In genomic region chr10:100743626-100744135, GRCh38 we compare ENCODE assay signal across 8 cellular contexts. TPM values are rescaled to one million over a fixed set of nuclear protein-coding genes. Genes with fewer than 3 reads are reported as not detected.
DNase-seq lines count a peak whose midpoint lies in the region; ATAC-seq and TF ChIP-seq lines count a peak whose summit lies in the region.

No MANE protein-coding gene starts in this region.

- CTCF ChIA-PET in activated CD4-positive, alpha-beta T cell treated with anti-CD3 and anti-CD28 coated beads for 36 hours (lab: Charles Lee) = interaction anchor here (0.6 to 2.4 kb wide), 35 partner anchors 9 to 1243 kb away, joined by 3 to 45 read pairs (median 4); partner anchors contain the start of genes PDZD7 and SFXN3
- CTCF ChIA-PET in naive thymus-derived CD4-positive, alpha-beta T cell (lab: Charles Lee) = interaction anchor here (0.7 to 1.5 kb wide), 4 partner anchors 44 to 230 kb away, joined by 3 to 7 read pairs (median 4); no protein-coding TSS in a partner anchor

- H3K27me3 Mint-ChIP-seq in activated CD4-positive, alpha-beta T cell treated with anti-CD3 and anti-CD28 coated beads for 36 hours = peaks cover 76% of the 10 kb centered on the region
- peaks cover 60 to 88% (median 66%) of the 10 kb centered on the region in 5 donors for H3K27me3 Mint-ChIP-seq in naive thymus-derived CD4-positive, alpha-beta T cell

- DNase-seq in AG08396 (ENCODE audit: low spot score) (peak; percentile 85), GM10266 (ENCODE audit: extremely low spot score) (peak; percentile 89), NCI-H1694 (lab: John Stamatoyannopoulos, UW) (peak; percentile 44), epithelial cell of esophagus (ENCODE audit: low read depth) (peak; percentile 66), NCI-H187 treated with DMSO at 0.1 percent for 48 hours (lab: John Stamatoyannopoulos, UW) (no peak), omental fat pad (ENCODE audit: low spot score) (no peak)
- peak; percentile 76 for DNase-seq in activated CD4-positive, alpha-beta T cell treated with anti-CD3 and anti-CD28 coated beads for 36 hours
- DNase-seq in naive thymus-derived CD4-positive, alpha-beta T cell = peak in 6 of 9 donors; percentile 41 to 48 (median 44)

- H3K4me3 ChIP-seq in epithelial cell of esophagus (ENCODE audit: low read length) = no peak overlapping the region
- H3K4me3 ChIP-seq in naive thymus-derived CD4-positive, alpha-beta T cell (ENCODE audit: low read length) = no peak overlapping the region

- H3K36me3 ChIP-seq in naive thymus-derived CD4-positive, alpha-beta T cell (ENCODE audit: control insufficient read depth in 2 of 3, insufficient read depth in 3 of 3, low read length in 3 of 3) = no peaks in the 10 kb centered on the region

- H3K9me3 ChIP-seq in naive thymus-derived CD4-positive, alpha-beta T cell (ENCODE audit: control insufficient read depth in 2 of 3, low read length in 3 of 3) = no peaks in the 10 kb centered on the region

- POLR2A ChIA-PET in activated CD4-positive, alpha-beta T cell treated with anti-CD3 and anti-CD28 coated beads for 36 hours (lab: Charles Lee) = interaction anchor here (1.0 kb wide), 1 partner anchor 134 kb away, joined by 3 read pairs; no protein-coding TSS in a partner anchor
- POLR2A ChIA-PET in naive thymus-derived CD4-positive, alpha-beta T cell (lab: Charles Lee) = no interaction called here

- no peak overlapping the region for H3K4me3 Mint-ChIP-seq in activated CD4-positive, alpha-beta T cell treated with anti-CD3 and anti-CD28 coated beads for 36 hours
- H3K4me3 Mint-ChIP-seq in naive thymus-derived CD4-positive, alpha-beta T cell = peak overlapping the region; percentile 23 to 72 (median 58)

- H3K36me3 Mint-ChIP-seq in activated CD4-positive, alpha-beta T cell treated with anti-CD3 and anti-CD28 coated beads for 36 hours (ENCODE audit: low read depth) = no peaks in the 10 kb centered on the region
- H3K36me3 Mint-ChIP-seq in naive thymus-derived CD4-positive, alpha-beta T cell = no peaks in the 10 kb centered on the region

- intact Hi-C loops in activated CD4-positive, alpha-beta T cell treated with anti-CD3 and anti-CD28 coated beads for 36 hours (cut with DNase I, micrococcal nuclease) = loop anchor here (1.0 to 5.0 kb wide), 6 partner anchors 72 to 181 kb away; no protein-coding TSS in a partner anchor
- intact Hi-C loops in naive thymus-derived CD4-positive, alpha-beta T cell (cut with micrococcal nuclease) = loop anchor here (1.0 to 10.0 kb wide), 6 partner anchors 73 to 474 kb away; no protein-coding TSS in a partner anchor

- peaks cover 4 to 17% of the 10 kb centered on the region in 2 donors for H3K4me1 ChIP-seq in naive thymus-derived CD4-positive, alpha-beta T cell (ENCODE audit: control insufficient read depth in 2 of 2, insufficient read depth in 2 of 2, low read length in 2 of 2)

- H3K9me3 Mint-ChIP-seq in activated CD4-positive, alpha-beta T cell treated with anti-CD3 and anti-CD28 coated beads for 36 hours (ENCODE audit: low read depth) = no peaks in the 10 kb centered on the region
- peaks cover 0 to 1% (median 0%) of the 10 kb centered on the region in 11 donors for H3K9me3 Mint-ChIP-seq in naive thymus-derived CD4-positive, alpha-beta T cell

- H3K27me3 ChIP-seq in naive thymus-derived CD4-positive, alpha-beta T cell (ENCODE audit: control insufficient read depth in 2 of 2, insufficient read depth in 2 of 2, low read length in 2 of 2) = peaks cover 10 to 27% of the 10 kb centered on the region in 2 donors

- H3K4me1 Mint-ChIP-seq in activated CD4-positive, alpha-beta T cell treated with anti-CD3 and anti-CD28 coated beads for 36 hours = peaks cover 30% of the 10 kb centered on the region
- H3K4me1 Mint-ChIP-seq in naive thymus-derived CD4-positive, alpha-beta T cell = peaks cover 27 to 56% (median 36%) of the 10 kb centered on the region in 7 donors

- peak; percentile 67 for ATAC-seq in activated CD4-positive, alpha-beta T cell treated with anti-CD3 and anti-CD28 coated beads for 36 hours
- ATAC-seq in naive thymus-derived CD4-positive, alpha-beta T cell = peak; percentile 72
- ATAC-seq in omental fat pad (ENCODE audit: low FRiP score) = no peak

- H3K27ac ChIP-seq in naive thymus-derived CD4-positive, alpha-beta T cell (ENCODE audit: low read depth, low read length) = no peak overlapping the region

- TF ChIP-seq CTCF in GM10266 (IDR thresholded peaks at IDR 0.05; ENCODE audit: control insufficient read depth, insufficient read depth, low read depth, missing control alignments) (peak; percentile 78), epithelial cell of esophagus (IDR thresholded peaks at IDR 0.05; ENCODE audit: insufficient read depth, low read depth, low read length, missing control alignments) (peak; percentile 71), omental fat pad (IDR thresholded peaks at IDR 0.05) (no peak)

- H3K27ac Mint-ChIP-seq in activated CD4-positive, alpha-beta T cell treated with anti-CD3 and anti-CD28 coated beads for 36 hours = no peak overlapping the region
- peak overlapping the region in 1 of 9 donors; percentile 61 for H3K27ac Mint-ChIP-seq in naive thymus-derived CD4-positive, alpha-beta T cell

RNA-seq across cellular contexts. Expression of gene PAX2, which starts 1.7 kb away (rescaled TPM):
- under 1 TPM; 0.05 to 0.09 TPM for total RNA-seq in activated CD4-positive, alpha-beta T cell treated with anti-CD3 and anti-CD28 coated beads for 36 hours
- total RNA-seq in naive thymus-derived CD4-positive, alpha-beta T cell = not detected
- not detected for polyA plus RNA-seq in naive thymus-derived CD4-positive, alpha-beta T cell
- total RNA-seq in omental fat pad = not detected

Comparison
In these comparisons a context has a peak if more than half of its experiments do, and no peak if none do; other contexts are left out.
1. DNase-seq: peak in AG08396 (single experiment), GM10266 (single experiment), NCI-H1694 (single experiment), activated CD4-positive, alpha-beta T cell treated with anti-CD3 and anti-CD28 coated beads for 36 hours (single experiment), epithelial cell of esophagus (single experiment) and naive thymus-derived CD4-positive, alpha-beta T cell (6 of 9); none in NCI-H187 treated with DMSO at 0.1 percent for 48 hours (single experiment) and omental fat pad (single experiment).
2. CTCF ChIP-seq: peak in GM10266 (single experiment) and epithelial cell of esophagus (single experiment); none in omental fat pad (0 of 3).